31 cellular contexts compared by ENCODE assay signal in the genomic region with DNA sequence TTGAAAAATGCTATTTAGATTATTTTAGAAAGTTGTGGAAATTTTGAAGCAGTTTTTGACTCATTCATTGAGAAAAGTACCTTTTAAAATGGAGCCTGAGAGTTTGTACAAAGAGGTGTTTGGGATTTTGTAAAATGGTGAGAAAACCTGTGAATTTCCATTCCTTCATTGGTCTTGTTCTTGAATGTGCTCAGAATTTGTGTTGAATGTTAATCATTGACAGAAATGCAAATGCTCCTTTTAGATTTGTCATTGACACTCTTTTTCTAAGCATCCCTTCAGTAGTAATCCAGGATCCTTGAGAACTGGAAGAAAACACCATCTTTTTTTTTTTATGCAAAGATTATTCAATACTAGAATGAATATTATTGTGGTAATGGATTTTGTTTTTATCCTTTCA.
DNase-seq lines count a peak whose midpoint lies in the region; ATAC-seq, FAIRE-seq and TF ChIP-seq lines count a peak whose summit lies in the region.
"Had no signal": no experiment of that assay in that cellular context is flagged by ENCODE, and none has a peak within 500 bp of the region (broad histone marks: within the 10 kb centered on the region; RNA-seq: fewer than 3 reads in every experiment).

No MANE protein-coding gene starts in this region.

- peak overlapping the region; percentile 13 for H3K27ac ChIP-seq in HUES48 (ENCODE audit: low read depth, low read length)
- H3K27ac ChIP-seq: breast epithelium, C4-2B, epithelial cell of prostate, pancreas, right atrium auricular region, spleen had no signal

- H3K4me3 ChIP-seq in HUES48 (ENCODE audit: low read depth, low read length) = peak overlapping the region; percentile 7; the same call in 1 of the 2 replicates
- H3K4me3 ChIP-seq: breast epithelium, lung, pancreas, right atrium auricular region, spleen had no signal

- H3K27me3 Mint-ChIP-seq in activated T-helper 1 cell treated with anti-CD3 and anti-CD28 coated beads, Interleukin-12 subunit alpha, Interleukin-12 subunit beta, Interleukin-2, Interleukin-4 antibody, amounts not matched to agents 30 ng/mL and 10 ng/mL and 1 ng/mL, durations not matched to agents 14 hours and 24 hours and 36 hours (ENCODE audit: insufficient read depth) = no peaks in the 10 kb centered on the region
- H3K27me3 Mint-ChIP-seq: T-helper 17 cell had no signal

- no peaks in the 10 kb centered on the region for H3K9me3 ChIP-seq in HUES48 (ENCODE audit: control insufficient read depth, insufficient read depth, low read length)
- H3K9me3 ChIP-seq: breast epithelium, pancreas, right atrium auricular region, spleen had no signal

- H3K36me3 Mint-ChIP-seq in activated T-helper 1 cell treated with anti-CD3 and anti-CD28 coated beads, Interleukin-12 subunit alpha, Interleukin-12 subunit beta, Interleukin-2, Interleukin-4 antibody, amounts not matched to agents 30 ng/mL and 10 ng/mL and 1 ng/mL, durations not matched to agents 14 hours and 24 hours and 36 hours (ENCODE audit: low read depth) = peaks cover 12% of the 10 kb centered on the region

- H3K36me3 ChIP-seq in HUES48 (ENCODE audit: control insufficient read depth, insufficient read depth, low read length) = no peaks in the 10 kb centered on the region; the same call in 1 of the 2 replicates
- H3K36me3 ChIP-seq: breast epithelium, pancreas, right atrium auricular region had no signal

- H3K27ac Mint-ChIP-seq in activated T-helper 1 cell treated with anti-CD3 and anti-CD28 coated beads, Interleukin-12 subunit alpha, Interleukin-12 subunit beta, Interleukin-2, Interleukin-4 antibody, amounts not matched to agents 30 ng/mL and 10 ng/mL and 1 ng/mL, durations not matched to agents 14 hours and 24 hours and 36 hours = no peak overlapping the region
- H3K27ac Mint-ChIP-seq: HFFc6, nephron progenitor cell, T-helper 17 cell had no signal

- no peak for ATAC-seq in GM19467 (IDR thresholded peaks at IDR 0.05; ENCODE audit: unreplicated experiment)
- ATAC-seq: activated CD4-positive, CD25-positive, alpha-beta regulatory T cell treated with anti-CD3 and anti-CD28 coated beads, Interleukin-2, amount 50 U/mL, for 24 hours; HepG2; Right ventricle myocardium inferior; SK-N-SH treated with all-trans-retinoic acid at 6 μM for 48 hours; T-helper 17 cell had no signal

- H3K4me1 Mint-ChIP-seq in activated T-helper 1 cell treated with anti-CD3 and anti-CD28 coated beads, Interleukin-12 subunit alpha, Interleukin-12 subunit beta, Interleukin-2, Interleukin-4 antibody, amounts not matched to agents 30 ng/mL and 10 ng/mL and 1 ng/mL, durations not matched to agents 14 hours and 24 hours and 36 hours (ENCODE audit: low read depth) = peaks cover 29% of the 10 kb centered on the region
- H3K4me1 Mint-ChIP-seq: nephron progenitor cell had no signal

- intact Hi-C loops in activated T-helper 1 cell treated with anti-CD3 and anti-CD28 coated beads, Interleukin-12 subunit alpha, Interleukin-12 subunit beta, Interleukin-2, Interleukin-4 antibody, amounts not matched to agents 30 ng/mL and 10 ng/mL and 1 ng/mL, durations not matched to agents 14 hours and 24 hours and 36 hours (cut with micrococcal nuclease) = loop anchor here (1.0 to 10.0 kb wide), 3 partner anchors 10 to 308 kb away; no protein-coding TSS in a partner anchor

- TF ChIP-seq CTCF in D721Med (IDR thresholded peaks at IDR 0.05; ENCODE audit: insufficient read depth, missing control alignments) = no peak

- no peak overlapping the region for H3K4me3 Mint-ChIP-seq in activated T-helper 1 cell treated with anti-CD3 and anti-CD28 coated beads, Interleukin-12 subunit alpha, Interleukin-12 subunit beta, Interleukin-2, Interleukin-4 antibody, amounts not matched to agents 30 ng/mL and 10 ng/mL and 1 ng/mL, durations not matched to agents 14 hours and 24 hours and 36 hours
- H3K4me3 Mint-ChIP-seq: HFFc6, nephron progenitor cell, T-helper 17 cell had no signal

- no peak for DNase-seq in D721Med (ENCODE audit: insufficient read length, low spot score)
- no peak for DNase-seq in NCI-H2081 (lab: John Stamatoyannopoulos, UW)
- DNase-seq in activated T-helper 1 cell treated with anti-CD3 and anti-CD28 coated beads, Interleukin-12 subunit alpha, Interleukin-12 subunit beta, Interleukin-2, Interleukin-4 antibody, amounts not matched to agents 30 ng/mL and 10 ng/mL and 1 ng/mL, durations not matched to agents 14 hours and 24 hours and 36 hours (ENCODE audit: low spot score) = no peak
- no peak for DNase-seq in foreskin melanocyte
- DNase-seq: amniotic stem cell; Calu3; EL; glutamatergic neuron; HFFc6; NCI-H1694; NCI-H2171 treated with DMSO at 0.1 percent for 48 hours; NCI-H510A treated with DMSO at 0.1 percent for 48 hours; nephron progenitor cell; pancreas; spleen; stimulated activated CD4-positive, alpha-beta T cell treated with anti-CD3 and anti-CD28 coated beads, Interleukin-2, amount 100 ng/mL, for 48 hours; T-helper 17 cell had no signal

- H3K9me3 Mint-ChIP-seq in activated T-helper 1 cell treated with anti-CD3 and anti-CD28 coated beads, Interleukin-12 subunit alpha, Interleukin-12 subunit beta, Interleukin-2, Interleukin-4 antibody, amounts not matched to agents 30 ng/mL and 10 ng/mL and 1 ng/mL, durations not matched to agents 14 hours and 24 hours and 36 hours = no peaks in the 10 kb centered on the region
- H3K9me3 Mint-ChIP-seq: HFFc6, nephron progenitor cell had no signal

- FAIRE-seq in A204.1 (lab: Jason Lieb, UNC) (peak; percentile 58), D721Med (lab: Jason Lieb, UNC) (peak; percentile 6), islet of Langerhans (lab: Jason Lieb, UNC) (peak; percentile 96)
- FAIRE-seq: HepG2, keratinocyte had no signal

- no peak overlapping the region for H3K9ac ChIP-seq in HUES48 (ENCODE audit: low read depth, low read length)

- peaks cover 33% of the 10 kb centered on the region for H3K4me1 ChIP-seq in HUES48 (ENCODE audit: control insufficient read depth, insufficient read depth, low read length)
- H3K4me1 ChIP-seq: breast epithelium had no signal

- no peaks in the 10 kb centered on the region for H3K27me3 ChIP-seq in HUES48 (ENCODE audit: control insufficient read depth, insufficient read depth, low read length)
- H3K27me3 ChIP-seq: breast epithelium, pancreas, right atrium auricular region, spleen had no signal
